In genomic region chr5:52811067-52811749, GRCh38 we compare ENCODE assay signal across 10 cellular contexts. TPM values are rescaled to one million over a fixed set of nuclear protein-coding genes. Genes with fewer than 3 reads are reported as not detected.
A peak's percentile ranks its signal among the peaks of the same experiment; 100 is the strongest.
DNase-seq lines count a peak whose midpoint lies in the region; ATAC-seq and TF ChIP-seq lines count a peak whose summit lies in the region.
"Had no signal": no experiment of that assay in that cellular context is flagged by ENCODE, and none has a peak within 500 bp of the region (broad histone marks: within the 10 kb centered on the region; RNA-seq: fewer than 3 reads in every experiment).

No MANE protein-coding gene starts in this region.

- no peak for DNase-seq in activated CD8-positive, alpha-beta memory T cell treated with anti-CD3 and anti-CD28 coated beads, Interleukin-2, amount 10 ng/mL, durations not matched to agents 7 days and 5 days
- DNase-seq in activated CD8-positive, alpha-beta memory T cell treated with anti-CD3 and anti-CD28 coated beads, Interleukin-2, amount 50 U/mL, for 48 hours, result no peak
- DNase-seq in RPMI7951 (ENCODE audit: low read depth) (peak; percentile 56), fibroblast of pulmonary artery (ENCODE audit: low read depth) (peak; percentile 66), stromal cell of bone marrow (ENCODE audit: low read depth) (peak; percentile 53), posterior cingulate gyrus (no peak), tibial nerve (ENCODE audit: low spot score in 2 of 2) (no peak)
- DNase-seq: activated effector memory CD4-positive, alpha-beta T cell treated with anti-CD3 and anti-CD28 coated beads, Interleukin-2, amount 50 U/mL, for 16 hours; left ventricle myocardium superior had no signal

- peak; percentile 48 for ATAC-seq in activated CD8-positive, alpha-beta memory T cell treated with anti-CD3 and anti-CD28 coated beads, Interleukin-2, amount 10 ng/mL, durations not matched to agents 7 days and 5 days
- ATAC-seq in HG02588 (IDR thresholded peaks at IDR 0.05; ENCODE audit: unreplicated experiment), result no peak
- ATAC-seq: left ventricle myocardium superior had no signal

- peaks cover 34% of the 10 kb centered on the region for H3K4me1 Mint-ChIP-seq in activated CD8-positive, alpha-beta memory T cell treated with anti-CD3 and anti-CD28 coated beads, Interleukin-2, amount 10 ng/mL, durations not matched to agents 7 days and 5 days

- no peaks in the 10 kb centered on the region for H3K27me3 ChIP-seq in tibial nerve

- no peaks in the 10 kb centered on the region for H3K9me3 Mint-ChIP-seq in activated CD8-positive, alpha-beta memory T cell treated with anti-CD3 and anti-CD28 coated beads, Interleukin-2, amount 10 ng/mL, durations not matched to agents 7 days and 5 days (ENCODE audit: low read depth)

- CTCF ChIA-PET in activated CD8-positive, alpha-beta memory T cell treated with anti-CD3 and anti-CD28 coated beads, Interleukin-2, amount 10 ng/mL, durations not matched to agents 7 days and 5 days (lab: Charles Lee), result interaction anchor here (1.3 to 3.1 kb wide), 3 partner anchors 10 to 104 kb away, joined by 4 to 12 read pairs (median 4); no protein-coding TSS in a partner anchor

- no peak overlapping the region for H3K4me3 Mint-ChIP-seq in activated CD8-positive, alpha-beta memory T cell treated with anti-CD3 and anti-CD28 coated beads, Interleukin-2, amount 10 ng/mL, durations not matched to agents 7 days and 5 days

- 54 to 59% methylated on average over 3 of the region's 3 CpGs for WGBS in tibial nerve, 2 donors

- no peaks in the 10 kb centered on the region for H3K9me3 ChIP-seq in tibial nerve

- H3K27me3 Mint-ChIP-seq in activated CD8-positive, alpha-beta memory T cell treated with anti-CD3 and anti-CD28 coated beads, Interleukin-2, amount 10 ng/mL, durations not matched to agents 7 days and 5 days, result no peaks in the 10 kb centered on the region

- TF ChIP-seq CTCF in fibroblast of pulmonary artery (IDR thresholded peaks at IDR 0.05; ENCODE audit: low read length, missing control alignments) (no peak), tibial nerve (IDR thresholded peaks at IDR 0.05) (no peak)

- intact Hi-C loops in posterior cingulate gyrus (cut with DNase I), result no loop called here

- H3K27ac Mint-ChIP-seq in activated CD8-positive, alpha-beta memory T cell treated with anti-CD3 and anti-CD28 coated beads, Interleukin-2, amount 10 ng/mL, durations not matched to agents 7 days and 5 days, result no peak overlapping the region

- H3K4me3 ChIP-seq in fibroblast of pulmonary artery (replicated peaks; ENCODE audit: low read depth, low read length) (no peak overlapping the region), tibial nerve (no peak overlapping the region)

- peak in 1 of 2 donors; percentile 20 for TF ChIP-seq EP300 in tibial nerve (IDR thresholded peaks at IDR 0.05)

- peaks cover 10% of the 10 kb centered on the region for H3K36me3 Mint-ChIP-seq in activated CD8-positive, alpha-beta memory T cell treated with anti-CD3 and anti-CD28 coated beads, Interleukin-2, amount 10 ng/mL, durations not matched to agents 7 days and 5 days

- no peaks in the 10 kb centered on the region for H3K36me3 ChIP-seq in tibial nerve

- peaks cover 0 to 64% (median 11%) of the 10 kb centered on the region in 4 donors for H3K4me1 ChIP-seq in tibial nerve

- peak overlapping the region in 1 of 4 donors; percentile 3 for H3K27ac ChIP-seq in tibial nerve

- TF ChIP-seq POLR2A in tibial nerve (IDR thresholded peaks at IDR 0.05), result no peak

RNA-seq across cellular contexts. Expression of gene ITGA1, which starts 23.5 kb away (rescaled TPM):
- 10 to 100 TPM; 37.0 to 66.8 TPM for total RNA-seq in activated CD8-positive, alpha-beta memory T cell treated with anti-CD3 and anti-CD28 coated beads, Interleukin-2, amount 10 ng/mL, durations not matched to agents 7 days and 5 days
- total RNA-seq in RPMI7951 (2014; rRNA removed; shearing (Covaris generic)), result 47.7 and 74.6 TPM in 2 replicates
- 10 to 100 TPM; 26.8 to 62.5 (median 27.7) TPM for total RNA-seq in tibial nerve

RNA-seq across cellular contexts. Expression of gene PELO, which starts 23.5 kb away (rescaled TPM):
- total RNA-seq in activated CD8-positive, alpha-beta memory T cell treated with anti-CD3 and anti-CD28 coated beads, Interleukin-2, amount 10 ng/mL, durations not matched to agents 7 days and 5 days, result 10 to 100 TPM; 41.8 to 63.4 TPM
- total RNA-seq in RPMI7951 (2014; rRNA removed; shearing (Covaris generic)), result 30.6 and 33.4 TPM in 2 replicates
- total RNA-seq in tibial nerve, result 10 to 100 TPM in 3 of 4 donors, 1 to 10 TPM in 1; 8.4 to 17.8 (median 16.6) TPM

Comparison
In these comparisons a context has a peak if more than half of its experiments do, and no peak if none do; other contexts are left out.
1. DNase-seq: peak in RPMI7951 (single experiment), fibroblast of pulmonary artery (single experiment) and stromal cell of bone marrow (single experiment); none in activated CD8-positive, alpha-beta memory T cell treated with anti-CD3 and anti-CD28 coated beads, Interleukin-2, amount 10 ng/mL, durations not matched to agents 7 days and 5 days (single experiment), activated CD8-positive, alpha-beta memory T cell treated with anti-CD3 and anti-CD28 coated beads, Interleukin-2, amount 50 U/mL, for 48 hours (single experiment), posterior cingulate gyrus (0 of 10) and tibial nerve (0 of 2).